ENCODE assay signal across 8 cellular contexts in the genomic region with DNA sequence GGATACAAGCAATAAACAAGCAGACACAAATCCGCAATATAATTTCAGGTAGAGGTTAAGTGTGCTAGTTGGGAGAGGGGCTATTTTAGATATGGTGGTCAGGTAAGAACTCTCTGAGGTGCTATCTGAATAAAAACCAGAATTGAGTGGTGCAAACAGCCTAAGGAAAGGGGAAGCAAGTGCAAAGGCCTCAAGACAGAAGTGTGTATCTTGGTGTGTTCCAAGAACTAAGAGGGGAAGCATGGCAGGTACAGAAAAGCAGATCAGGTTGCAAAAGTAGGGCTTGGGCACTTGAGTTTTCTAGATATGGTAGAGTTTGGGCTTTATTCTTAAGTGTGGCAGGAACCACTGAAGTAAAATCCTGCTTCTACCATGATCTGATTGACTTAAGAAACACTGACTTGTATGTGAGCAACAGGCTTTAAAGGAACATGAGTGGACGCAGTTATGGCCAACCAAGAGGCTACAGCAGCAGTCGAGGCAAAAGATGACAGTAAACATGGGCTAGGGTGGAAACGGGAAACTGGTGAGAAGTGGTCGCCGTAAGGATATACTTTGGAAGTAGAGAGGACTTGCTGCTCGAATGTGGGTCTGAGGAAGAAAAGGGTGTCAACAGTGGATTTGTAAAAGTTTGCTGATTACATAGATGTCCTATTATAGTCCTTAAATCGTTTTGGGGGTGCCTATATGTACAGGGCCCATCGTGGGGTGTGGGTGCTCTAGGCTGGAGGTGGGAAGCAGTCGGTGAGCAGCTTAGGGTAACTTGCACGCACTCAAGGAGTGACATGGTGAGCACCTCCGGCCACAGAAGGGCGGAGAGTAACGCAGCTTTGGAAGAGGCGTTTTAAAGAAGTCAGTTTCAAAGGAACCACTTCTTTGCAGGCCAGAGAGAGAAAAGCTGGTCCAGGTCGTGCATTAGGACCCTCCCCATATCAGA. TPM values are rescaled to one million over a fixed set of nuclear protein-coding genes. Genes with fewer than 3 reads are reported as not detected.
DNase-seq lines count a peak whose midpoint lies in the region; ATAC-seq and TF ChIP-seq lines count a peak whose summit lies in the region.

No MANE protein-coding gene starts in this region.

- H3K79me2 ChIP-seq in SU-DHL-6 (ENCODE audit: insufficient read depth, low read length): peaks cover 39% of the 10 kb centered on the region

- peak; percentile 44 for ATAC-seq in GM19372 (IDR thresholded peaks at IDR 0.05; ENCODE audit: low read depth, unreplicated experiment)
- ATAC-seq in HG03342 (IDR thresholded peaks at IDR 0.05; ENCODE audit: unreplicated experiment): peak; percentile 43
- ATAC-seq in left lobe of liver: peak; percentile 56
- ATAC-seq in stimulated activated naive CD8-positive, alpha-beta T cell treated with anti-CD3 and anti-CD28 coated beads, Interleukin-15, Interleukin-2, amounts not matched to agents 100 U/mL and 50 U/mL, for 24 hours: peak; percentile 68

- no peaks in the 10 kb centered on the region for H4K20me1 ChIP-seq in SU-DHL-6 (ENCODE audit: low read depth, low read length)

- H2AFZ ChIP-seq in SU-DHL-6 (ENCODE audit: low read depth, low read length, severe bottlenecking): peak overlapping the region; percentile 75

- H3K27me3 ChIP-seq in SU-DHL-6 (ENCODE audit: low read length): no peaks in the 10 kb centered on the region

- H3K36me3 ChIP-seq in SU-DHL-6 (ENCODE audit: low read length): peaks cover 16% of the 10 kb centered on the region; the same call in 1 of the 2 replicates

- TF ChIP-seq CTCF in SU-DHL-6 (IDR thresholded peaks at IDR 0.05; ENCODE audit: insufficient read depth, low read length, poor library complexity, severe bottlenecking): no peak
- TF ChIP-seq CTCF in cardiac fibroblast (IDR thresholded peaks at IDR 0.05; ENCODE audit: low read depth, low read length): no peak

- H3K4me2 ChIP-seq in SU-DHL-6 (ENCODE audit: low read depth, low read length, poor library complexity, severe bottlenecking): peak overlapping the region; percentile 81

- no peaks in the 10 kb centered on the region for H3K9me2 ChIP-seq in SU-DHL-6 (replicated peaks; ENCODE audit: insufficient read depth, low read length)

- peak overlapping the region; percentile 83 for H3K9ac ChIP-seq in SU-DHL-6 (ENCODE audit: low read length)

- peaks cover 12% of the 10 kb centered on the region for H3F3A ChIP-seq in SU-DHL-6 (ENCODE audit: insufficient read depth)

- H3K9me3 ChIP-seq in SU-DHL-6 (ENCODE audit: insufficient read depth, low read length): no peaks in the 10 kb centered on the region

- DNase-seq in CD1c-positive myeloid dendritic cell (ENCODE audit: extremely low spot score) (peak; percentile 23), cardiac fibroblast (ENCODE audit: low read depth in 2 of 2) (peak; percentile 21 to 42), left lobe of liver (ENCODE audit: low spot score) (peak; percentile 54), HuH-7.5 (ENCODE audit: low spot score) (no peak)
- peak; percentile 38 for DNase-seq in stimulated activated naive CD8-positive, alpha-beta T cell treated with anti-CD3 and anti-CD28 coated beads, Interleukin-15, Interleukin-2, amounts not matched to agents 100 U/mL and 50 U/mL, for 24 hours

- H3K27ac ChIP-seq in SU-DHL-6 (ENCODE audit: low read depth, low read length): peak overlapping the region; percentile 65

- H3K4me3 ChIP-seq in SU-DHL-6 (ENCODE audit: insufficient read depth, low read length, poor library complexity, severe bottlenecking) (peak overlapping the region; percentile 93), cardiac fibroblast (replicated peaks in 1 of 2; ENCODE audit: low read depth in 2 of 2, low read length in 2 of 2) (peak overlapping the region; percentile 84 to 92)

RNA-seq across cellular contexts. Expression of a gene that starts 0.7 kb away (rescaled TPM):
- 8.4 TPM for total RNA-seq in left lobe of liver

RNA-seq across cellular contexts. Expression of a gene that starts 6.4 kb away (rescaled TPM):
- total RNA-seq in left lobe of liver: 4.7 TPM
